In the genomic region with DNA sequence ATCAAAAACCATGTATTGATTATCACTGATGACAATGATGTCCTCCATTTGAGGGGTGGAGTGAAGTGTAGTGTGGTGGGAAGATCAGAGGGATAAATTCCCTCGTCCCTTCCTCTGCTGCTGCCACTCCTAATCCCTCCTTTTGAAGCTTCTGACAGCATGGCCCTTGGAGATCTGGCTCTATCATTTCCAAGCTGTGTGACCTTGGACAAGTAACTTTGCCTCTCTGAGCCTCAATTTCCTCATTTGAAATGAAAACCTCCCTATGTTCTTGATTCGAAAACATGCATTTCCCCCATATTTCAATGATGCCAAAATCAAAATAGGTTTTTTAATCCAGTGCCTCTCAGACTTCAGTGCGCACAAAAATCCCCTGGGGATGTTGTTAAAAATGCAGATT, we compare ENCODE assay signal across 25 cellular contexts.
DNase-seq lines count a peak whose midpoint lies in the region; ATAC-seq, FAIRE-seq and TF ChIP-seq lines count a peak whose summit lies in the region.
"Had no signal": no experiment of that assay in that cellular context is flagged by ENCODE, and none has a peak within 500 bp of the region (broad histone marks: within the 10 kb centered on the region; RNA-seq: fewer than 3 reads in every experiment).

No MANE protein-coding gene starts in this region.

- no peak overlapping the region for H3K23ac ChIP-seq in H1 (ENCODE audit: insufficient read length)

- H3K4me2 ChIP-seq in BLaER1 treated with 17β-estradiol and CSF1 and Interleukin-3, amounts not matched to agents 10 nM and 100 nM, result peak overlapping the region in 7 of 11 experiments; percentile 71 to 86 (median 84); a peak in 13 of 22 replicates
- H3K4me2 ChIP-seq in H1 (ENCODE audit: insufficient read depth in 1 of 2, low read depth in 2 of 2, low read length in 2 of 2), result no peak overlapping the region

- no peak overlapping the region for H2BK15ac ChIP-seq in H1 (ENCODE audit: low read length)

- H2BK5ac ChIP-seq in H1 (ENCODE audit: low read depth, low read length), result no peak overlapping the region

- FAIRE-seq in H1 (lab: Jason Lieb, UNC), result no peak
- FAIRE-seq: A204.1, GM12878, GM12892, GM18507 had no signal

- H3K4me3 Mint-ChIP-seq in naive thymus-derived CD8-positive, alpha-beta T cell, result no peak overlapping the region
- no peak overlapping the region for H3K4me3 Mint-ChIP-seq in activated CD4-positive, alpha-beta T cell treated with anti-CD3 and anti-CD28 coated beads, Interleukin-2, amount 10 ng/mL, durations not matched to agents 7 days and 5 days
- H3K4me3 Mint-ChIP-seq: CD14-positive monocyte; CD4-positive, alpha-beta memory T cell; CD4-positive, CD25-positive, alpha-beta regulatory T cell; CD8-positive, alpha-beta memory T cell had no signal

- H4K91ac ChIP-seq in H1 (replicated peaks; ENCODE audit: insufficient read length, low read length), result no peak overlapping the region

- H3K4me1 ChIP-seq in BLaER1 treated with 17β-estradiol and CSF1 and Interleukin-3, amounts not matched to agents 10 nM and 100 nM, result peaks cover 15 to 34% (median 27%) of the 10 kb centered on the region in 10 experiments
- H3K4me1 ChIP-seq in H1 (replicated peaks in 1 of 4; ENCODE audit: control insufficient read depth in 3 of 4, insufficient read depth in 4 of 4, low read length in 3 of 4), result peaks cover 0 to 5% (median under 1%) of the 10 kb centered on the region in 4 experiments; a peak in 1 of 7 replicates
- H3K4me1 ChIP-seq: BE2C had no signal

- no peak overlapping the region for H3K27ac ChIP-seq in BLaER1 treated with 17β-estradiol and CSF1 and Interleukin-3, amounts not matched to agents 10 nM and 100 nM
- no peak overlapping the region for H3K27ac ChIP-seq in H1 (ENCODE audit: low read depth, low read length)

- DNase-seq in H1 (ENCODE audit: low read depth in 1 of 2, low spot score in 2 of 2), result no peak
- no peak for DNase-seq in naive thymus-derived CD8-positive, alpha-beta T cell
- DNase-seq in activated CD4-positive, alpha-beta T cell treated with anti-CD3 and anti-CD28 coated beads, Interleukin-2, amount 10 ng/mL, durations not matched to agents 7 days and 5 days, result no peak
- DNase-seq: 8988T; ACHN; BE2C; C1 segment of cervical spinal cord; CD4-positive, alpha-beta memory T cell; CD4-positive, CD25-positive, alpha-beta regulatory T cell; CD8-positive, alpha-beta memory T cell; COR-L47; DMS 273 treated with DMSO at 0.1 percent for 48 hours; DMS153; DMS53; DMS79; DND-41; EL; GDM1 had no signal

- no peaks in the 10 kb centered on the region for H3K36me3 ChIP-seq in BLaER1 treated with 17β-estradiol and CSF1 and Interleukin-3, amounts not matched to agents 10 nM and 100 nM
- no peaks in the 10 kb centered on the region for H3K36me3 ChIP-seq in H1 (ENCODE audit: control insufficient read depth in 2 of 4, insufficient read depth in 4 of 4, low read length in 3 of 4)
- H3K36me3 ChIP-seq: BE2C had no signal

- H3K9me3 Mint-ChIP-seq in naive thymus-derived CD8-positive, alpha-beta T cell, result peaks cover 0 to 4% (median 0%) of the 10 kb centered on the region in 9 donors
- H3K9me3 Mint-ChIP-seq in activated CD4-positive, alpha-beta T cell treated with anti-CD3 and anti-CD28 coated beads, Interleukin-2, amount 10 ng/mL, durations not matched to agents 7 days and 5 days, result no peaks in the 10 kb centered on the region

- no peaks in the 10 kb centered on the region for H3K79me1 ChIP-seq in H1 (ENCODE audit: low read depth, low read length)

- WGBS in H1 (ENCODE audit: extremely low coverage in 1 of 2, insufficient coverage in 1 of 2, insufficient read length in 1 of 2, insufficient replicate concordance in 2 of 2, low coverage in 1 of 2, low lambda C conversion rate in 2 of 2, missing lambda C conversion rate in 1 of 2), 2 experiments, result 63% methylated on average over 3 of the region's 3 CpGs; no CpG with 5 or more reads in 1 of the 2 experiments

- no peak overlapping the region for H3K4ac ChIP-seq in H1 (replicated peaks; ENCODE audit: insufficient read length, low read depth, low read length)

- H3K27me3 Mint-ChIP-seq in naive thymus-derived CD8-positive, alpha-beta T cell, result peaks cover 8 to 48% (median 25%) of the 10 kb centered on the region in 5 donors
- peaks cover 3% of the 10 kb centered on the region for H3K27me3 Mint-ChIP-seq in activated CD4-positive, alpha-beta T cell treated with anti-CD3 and anti-CD28 coated beads, Interleukin-2, amount 10 ng/mL, durations not matched to agents 7 days and 5 days

- H3K9ac ChIP-seq in BLaER1 treated with 17β-estradiol and CSF1 and Interleukin-3, amounts not matched to agents 10 nM and 100 nM, result no peak overlapping the region
- no peak overlapping the region for H3K9ac ChIP-seq in H1 (replicated peaks in 1 of 4; ENCODE audit: extremely low read depth in 1 of 4, low read depth in 3 of 4, low read length in 3 of 4)

- no peak overlapping the region for H2AFZ ChIP-seq in H1 (ENCODE audit: low read length)

- no peaks in the 10 kb centered on the region for H3K36me3 Mint-ChIP-seq in naive thymus-derived CD8-positive, alpha-beta T cell
- H3K36me3 Mint-ChIP-seq in activated CD4-positive, alpha-beta T cell treated with anti-CD3 and anti-CD28 coated beads, Interleukin-2, amount 10 ng/mL, durations not matched to agents 7 days and 5 days (ENCODE audit: low read depth), result no peaks in the 10 kb centered on the region
- H3K36me3 Mint-ChIP-seq: CD14-positive monocyte; CD4-positive, alpha-beta memory T cell; CD4-positive, CD25-positive, alpha-beta regulatory T cell; CD8-positive, alpha-beta memory T cell had no signal

- H2BK12ac ChIP-seq in H1 (ENCODE audit: low read depth, low read length), result no peak overlapping the region

- H3K4me3 ChIP-seq in BLaER1 treated with 17β-estradiol and CSF1 and Interleukin-3, amounts not matched to agents 10 nM and 100 nM, result no peak overlapping the region
- H3K4me3 ChIP-seq in H1 (ENCODE audit: extremely low read depth in 1 of 4, insufficient read depth in 2 of 4, low read depth in 3 of 4, low read length in 4 of 4), result no peak overlapping the region
- H3K4me3 ChIP-seq: GM12878 had no signal

- H3K79me2 ChIP-seq in H1 (ENCODE audit: control insufficient read depth in 1 of 2, insufficient read depth in 2 of 2, low read length in 2 of 2), result no peaks in the 10 kb centered on the region

- H4K20me1 ChIP-seq in BLaER1 treated with 17β-estradiol and CSF1 and Interleukin-3, amounts not matched to agents 10 nM and 100 nM, result 0 out of 22 replicates have a peak, but pooled peaks cover 0 to 11% (median 0%) of the 10 kb centered on the region in 11 experiments
- no peaks in the 10 kb centered on the region for H4K20me1 ChIP-seq in H1 (replicated peaks in 1 of 2; ENCODE audit: control insufficient read depth in 1 of 2, insufficient read depth in 2 of 2, low read length in 2 of 2)

- no peak overlapping the region for H3K27ac Mint-ChIP-seq in naive thymus-derived CD8-positive, alpha-beta T cell
- no peak overlapping the region for H3K27ac Mint-ChIP-seq in activated CD4-positive, alpha-beta T cell treated with anti-CD3 and anti-CD28 coated beads, Interleukin-2, amount 10 ng/mL, durations not matched to agents 7 days and 5 days
- H3K27ac Mint-ChIP-seq: CD4-positive, alpha-beta memory T cell; CD4-positive, CD25-positive, alpha-beta regulatory T cell; CD8-positive, alpha-beta memory T cell had no signal

- CTCF ChIA-PET in H1 (lab: Charles Lee; ENCODE audit: partially characterized antibody), result interaction anchor here (0.7 to 2.0 kb wide), 11 partner anchors 9 to 294 kb away, joined by 3 to 6 read pairs (median 3); no protein-coding TSS in a partner anchor
- CTCF ChIA-PET in activated CD4-positive, alpha-beta T cell treated with anti-CD3 and anti-CD28 coated beads, Interleukin-2, amount 10 ng/mL, durations not matched to agents 7 days and 5 days (lab: Charles Lee), result no interaction called here

- TF ChIP-seq EP300 in H1 (IDR thresholded peaks at IDR 0.05; ENCODE audit: borderline replicate concordance in 1 of 2, low read depth in 2 of 2, low read length in 2 of 2), result no peak

- H3K56ac ChIP-seq in H1 (replicated peaks; ENCODE audit: insufficient read length, low read depth, low read length), result no peak overlapping the region

- no peak overlapping the region for H3K14ac ChIP-seq in H1 (ENCODE audit: insufficient read length)

- no peak overlapping the region for H4K5ac ChIP-seq in H1 (ENCODE audit: insufficient read length, low read depth, low read length)

- no peaks in the 10 kb centered on the region for H3K27me3 ChIP-seq in BLaER1 treated with 17β-estradiol and CSF1 and Interleukin-3, amounts not matched to agents 10 nM and 100 nM
- no peaks in the 10 kb centered on the region for H3K27me3 ChIP-seq in H1 (replicated peaks in 1 of 4; ENCODE audit: control insufficient read depth in 3 of 4, extremely low read depth in 1 of 4, insufficient read depth in 3 of 4, low read length in 3 of 4)

- TF ChIP-seq CTCF in H1 (IDR thresholded peaks at IDR 0.05; ENCODE audit: control extremely low read depth in 1 of 3, insufficient read depth in 1 of 3, low read depth in 1 of 3, low read length in 3 of 3), result no peak

- no peak overlapping the region for H3K18ac ChIP-seq in H1 (ENCODE audit: extremely low read depth, low read length)

- H4K8ac ChIP-seq in H1 (ENCODE audit: extremely low read depth, insufficient read depth, low read length), result no peak overlapping the region

- no peak overlapping the region for H2BK120ac ChIP-seq in H1 (replicated peaks; ENCODE audit: low read depth, low read length)

- H3K4me1 Mint-ChIP-seq in naive thymus-derived CD8-positive, alpha-beta T cell, result peaks cover 0 to 2% (median 0%) of the 10 kb centered on the region in 4 donors
- no peaks in the 10 kb centered on the region for H3K4me1 Mint-ChIP-seq in activated CD4-positive, alpha-beta T cell treated with anti-CD3 and anti-CD28 coated beads, Interleukin-2, amount 10 ng/mL, durations not matched to agents 7 days and 5 days
- H3K4me1 Mint-ChIP-seq: CD14-positive monocyte; CD4-positive, alpha-beta memory T cell; CD4-positive, CD25-positive, alpha-beta regulatory T cell; CD8-positive, alpha-beta memory T cell had no signal

- H3K23me2 ChIP-seq in H1 (ENCODE audit: low read depth, low read length), result peaks cover 2% of the 10 kb centered on the region; the same call in 1 of the 2 replicates

- 0 out of 2 replicates have a peak overlapping the region, but pooled peaks have one; percentile 48 for H2BK20ac ChIP-seq in H1 (ENCODE audit: low read length)

- no peak for ATAC-seq in naive thymus-derived CD8-positive, alpha-beta T cell
- ATAC-seq in HG02852 (IDR thresholded peaks at IDR 0.05; ENCODE audit: unreplicated experiment), result no peak
- ATAC-seq: GM12878 had no signal

- no peak overlapping the region for H2AK5ac ChIP-seq in H1 (ENCODE audit: low read depth, low read length)

- POLR2A ChIA-PET in H1 (lab: Charles Lee; ENCODE audit: partially characterized antibody), result no interaction called here
- POLR2A ChIA-PET in naive thymus-derived CD8-positive, alpha-beta T cell (lab: Charles Lee), result no interaction called here
- POLR2A ChIA-PET in activated CD4-positive, alpha-beta T cell treated with anti-CD3 and anti-CD28 coated beads, Interleukin-2, amount 10 ng/mL, durations not matched to agents 7 days and 5 days (lab: Charles Lee), result no interaction called here

- H3K9me3 ChIP-seq in BLaER1 treated with 17β-estradiol and CSF1 and Interleukin-3, amounts not matched to agents 10 nM and 100 nM (replicated peaks in 1 of 11), result no peaks in the 10 kb centered on the region; a peak in 1 of 22 replicates
- H3K9me3 ChIP-seq in H1 (ENCODE audit: insufficient read depth in 2 of 2, low read depth in 1 of 2, low read length in 1 of 2), result no peaks in the 10 kb centered on the region
- H3K9me3 ChIP-seq: BE2C had no signal

- TF ChIP-seq POLR2A in H1 (IDR thresholded peaks at IDR 0.05; ENCODE audit: control extremely low read depth in 1 of 2, low read depth in 2 of 2, low read length in 2 of 2), result no peak

- no peak for TF ChIP-seq RAD21 in H1 (IDR thresholded peaks at IDR 0.05 in 1 of 2, conservative IDR thresholded peaks at IDR 0.05 in 1 of 2; ENCODE audit: low read depth in 2 of 2, low read length in 2 of 2)

Comparison
In these comparisons a context has a peak if more than half of its experiments do, and no peak if none do; other contexts are left out.
1. H3K4me2 ChIP-seq: peak in BLaER1 treated with 17β-estradiol and CSF1 and Interleukin-3, amounts not matched to agents 10 nM and 100 nM (7 of 11); none in H1 (0 of 2).